ENCODE assay signal across 26 cellular contexts in the genomic region with DNA sequence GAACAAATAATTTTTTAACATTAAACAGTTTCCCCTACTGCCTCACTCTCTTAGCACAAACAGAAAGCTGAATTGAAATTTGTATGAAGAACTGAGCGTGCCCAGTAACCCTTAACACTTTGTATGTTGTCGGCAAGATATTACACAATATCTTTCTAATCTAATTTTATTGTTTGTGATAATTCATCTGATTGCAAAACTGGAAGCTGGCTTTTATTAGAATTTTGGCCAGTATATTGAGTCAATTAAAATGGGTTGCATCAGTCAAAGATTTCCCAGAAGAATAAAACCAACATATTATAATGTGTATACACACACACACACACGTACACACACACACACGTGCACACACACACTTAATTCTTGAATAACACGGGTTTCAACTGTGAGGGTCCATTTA.
"Had no signal": no experiment of that assay in that cellular context is flagged by ENCODE, and none has a peak within 500 bp of the region (broad histone marks: within the 10 kb centered on the region; RNA-seq: fewer than 3 reads in every experiment).

No MANE protein-coding gene starts in this region.

- H3K4me3 ChIP-seq: adrenal gland, gastroesophageal sphincter, right lobe of liver, skin epidermis, thyroid gland, upper lobe of left lung, vagina had no signal

- H3K27me3 ChIP-seq: adrenal gland, brain microvascular endothelial cell, gastroesophageal sphincter, right lobe of liver, thyroid gland, upper lobe of left lung, vagina had no signal

- H3K4me1 ChIP-seq: adrenal gland, gastroesophageal sphincter, right lobe of liver, thyroid gland, upper lobe of left lung, vagina had no signal

- H3K36me3 ChIP-seq: adrenal gland, brain microvascular endothelial cell, gastroesophageal sphincter, right lobe of liver, thyroid gland, upper lobe of left lung, vagina, WERI-Rb-1 had no signal

- ATAC-seq: activated CD4-positive, CD25-positive, alpha-beta regulatory T cell treated with anti-CD3 and anti-CD28 coated beads, Interleukin-2, amount 50 U/mL, for 24 hours; effector memory CD8-positive, alpha-beta T cell; gastroesophageal sphincter; left cardiac atrium; left ventricle myocardium superior; right lobe of liver; stimulated activated effector memory CD8-positive, alpha-beta T cell treated with anti-CD3 and anti-CD28 coated beads, Interleukin-12 subunit alpha, Interleukin-12 subunit beta, amount 100 ng/mL, for 72 hours; stimulated activated naive CD8-positive, alpha-beta T cell treated with anti-CD3 and anti-CD28 coated beads, Interleukin-15, amount 100 ng/mL, for 72 hours; T-helper 17 cell had no signal

- H3K27ac ChIP-seq: adrenal gland, brain microvascular endothelial cell, gastroesophageal sphincter, right lobe of liver, thyroid gland, upper lobe of left lung, vagina, WERI-Rb-1 had no signal

- H3K9me3 ChIP-seq: gastroesophageal sphincter, right lobe of liver, thyroid gland, upper lobe of left lung, vagina had no signal

- DNase-seq: activated CD4-positive, alpha-beta T cell treated with anti-CD3 and anti-CD28 coated beads for 48 hours; activated CD4-positive, alpha-beta T cell treated with anti-CD3 and anti-CD28 coated beads, Interleukin-2, amount 50 U/mL, for 48 hours; activated CD8-positive, alpha-beta memory T cell treated with anti-CD3 and anti-CD28 coated beads for 24 hours; activated effector memory CD4-positive, alpha-beta T cell treated with Interleukin-2 at 50 U/mL for 16 hours; activated naive CD4-positive, alpha-beta T cell treated with Interleukin-2 at 50 U/mL for 16 hours; adrenal gland; brain microvascular endothelial cell; cortex of kidney; effector memory CD8-positive, alpha-beta T cell; head of caudate nucleus; hippocampal formation; left cardiac atrium; left ventricle myocardium superior; right lobe of liver; stimulated activated CD4-positive, alpha-beta T cell treated with anti-CD3 and anti-CD28 coated beads, Interleukin-4, amount 100 ng/mL, for 24 hours; stimulated activated naive CD8-positive, alpha-beta T cell treated with anti-CD3 and anti-CD28 coated beads, Interleukin-15, amount 100 ng/mL, for 72 hours; T-helper 17 cell; T1000; thyroid gland; upper lobe of left lung; WERI-Rb-1 had no signal
